Comparison of ENCODE assay signal across 1 cellular context in genomic region chr6:47781732-47782131, GRCh38.
TF ChIP-seq lines count a peak whose summit lies in the region.

TSS of gene OPN5 (plus strand) at chr6:47782032. CDS start at chr6:47782067, 35 bp downstream.

TF ChIP-seq in H1, 55 proteins besides CTCF, POLR2A, EP300 and RAD21:
- TF ChIP-seq BACH1 (IDR thresholded peaks at IDR 0.05; ENCODE audit: low read length), result no peak
- TF ChIP-seq CBX5 (IDR thresholded peaks at IDR 0.05; ENCODE audit: low read depth, low read length), result no peak
- TF ChIP-seq BCL11A (IDR thresholded peaks at IDR 0.05; ENCODE audit: low read depth in 2 of 2, low read length in 2 of 2), result no peak
- TF ChIP-seq FOSL1 (IDR thresholded peaks at IDR 0.05; ENCODE audit: insufficient read depth, low read depth, low read length), result no peak
- no peak for TF ChIP-seq GABPA (IDR thresholded peaks at IDR 0.05; ENCODE audit: borderline replicate concordance, insufficient read depth, low read length)
- TF ChIP-seq SP4 (IDR thresholded peaks at IDR 0.05; ENCODE audit: low read length), result no peak
- no peak for TF ChIP-seq KDM4A (IDR thresholded peaks at IDR 0.05; ENCODE audit: low read depth, low read length, severe bottlenecking)
- TF ChIP-seq POLR2AphosphoS5 (IDR thresholded peaks at IDR 0.05; ENCODE audit: low read depth, low read length), result no peak
- no peak for TF ChIP-seq SP2 (IDR thresholded peaks at IDR 0.05; ENCODE audit: low read length)
- TF ChIP-seq SP1 (IDR thresholded peaks at IDR 0.05; ENCODE audit: low read depth, low read length), result no peak
- TF ChIP-seq E2F6 (IDR thresholded peaks at IDR 0.05), result no peak
- no peak for TF ChIP-seq SUZ12 (IDR thresholded peaks at IDR 0.05; ENCODE audit: low read length)
- no peak for TF ChIP-seq HDAC6 (IDR thresholded peaks at IDR 0.05; ENCODE audit: low read depth, low read length)
- TF ChIP-seq TEAD4 (IDR thresholded peaks at IDR 0.05; ENCODE audit: low read depth, low read length), result no peak
- TF ChIP-seq SIRT6 (IDR thresholded peaks at IDR 0.05; ENCODE audit: low read length), result no peak
